10 cellular contexts compared by ENCODE assay signal in the genomic region with DNA sequence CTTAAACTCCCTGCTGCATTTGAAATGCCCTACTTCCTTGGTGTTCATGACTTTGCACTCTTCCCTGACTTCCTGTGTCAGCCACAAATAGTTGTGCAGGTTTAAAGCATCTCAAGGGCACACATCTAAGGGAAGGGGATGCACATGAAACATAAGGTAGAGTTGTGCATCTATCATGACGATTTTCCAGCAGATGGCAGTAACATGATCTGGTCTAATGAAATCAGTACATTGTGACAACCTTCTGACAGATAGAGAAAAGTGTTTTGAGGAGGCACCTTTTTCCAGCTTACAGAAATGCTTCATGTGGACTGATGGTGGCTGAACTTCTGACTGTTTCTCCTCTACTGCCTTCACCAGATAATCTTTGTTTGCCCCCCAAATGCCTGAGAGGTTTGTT.
DNase-seq lines count a peak whose midpoint lies in the region; ATAC-seq and TF ChIP-seq lines count a peak whose summit lies in the region.
"Had no signal": no experiment of that assay in that cellular context is flagged by ENCODE, and none has a peak within 500 bp of the region (broad histone marks: within the 10 kb centered on the region; RNA-seq: fewer than 3 reads in every experiment).

No MANE protein-coding gene starts in this region.

- H3K27me3 Mint-ChIP-seq in H9 (ENCODE audit: low read depth), result no peaks in the 10 kb centered on the region
- H3K27me3 Mint-ChIP-seq: IgD-negative memory B cell had no signal

- H3K36me3 ChIP-seq in heart left ventricle, result no peaks in the 10 kb centered on the region
- H3K36me3 ChIP-seq: ascending aorta had no signal

- peak; percentile 5 for DNase-seq in Ammon's horn (ENCODE audit: low spot score)
- DNase-seq in HuH-7 (ENCODE audit: low spot score), result peak; percentile 23
- DNase-seq in SK-N-DZ (ENCODE audit: low spot score), result peak; percentile 62
- no peak for DNase-seq in heart left ventricle
- no peak for DNase-seq in activated CD4-positive, alpha-beta T cell treated with anti-CD3 and anti-CD28 coated beads for 4 hours
- DNase-seq in H9, result no peak
- DNase-seq in activated effector memory CD4-positive, alpha-beta T cell treated with Interleukin-2 at 50 U/mL for 16 hours, result no peak
- DNase-seq in anterior cingulate cortex (lab: John Stamatoyannopoulos, UW), result no peak

- no peak overlapping the region for H3K56ac ChIP-seq in H9 (ENCODE audit: insufficient read length, low read depth, low read length)

- no peak overlapping the region for H2AK5ac ChIP-seq in H9 (ENCODE audit: insufficient read length, low read length)

- H4K5ac ChIP-seq in H9 (ENCODE audit: insufficient read length, low read depth, low read length), result no peak overlapping the region

- no peak overlapping the region for H3K4me3 ChIP-seq in heart left ventricle
- H3K4me3 ChIP-seq: ascending aorta had no signal

- H3K23me2 ChIP-seq in H9 (ENCODE audit: insufficient read length, low read depth, low read length, poor library complexity, severe bottlenecking), result no peaks in the 10 kb centered on the region

- no peaks in the 10 kb centered on the region for H3K36me3 Mint-ChIP-seq in H9 (ENCODE audit: insufficient read depth in 1 of 3, low read depth in 3 of 3)
- H3K36me3 Mint-ChIP-seq: IgD-negative memory B cell had no signal

- no peak overlapping the region for H2BK15ac ChIP-seq in H9 (ENCODE audit: low read depth, low read length)

- no peaks in the 10 kb centered on the region for H4K20me1 ChIP-seq in H9 (ENCODE audit: control insufficient read depth, insufficient read depth, insufficient read length)

- H3K4me3 Mint-ChIP-seq in H9, result no peak overlapping the region
- H3K4me3 Mint-ChIP-seq: IgD-negative memory B cell had no signal

- no peak overlapping the region for H4K8ac ChIP-seq in H9 (replicated peaks; ENCODE audit: insufficient read length, low read depth, low read length)

- H3K4me1 ChIP-seq in heart left ventricle (peaks cover 0 to 5% (median 0%) of the 10 kb centered on the region in 12 donors), H9 (ENCODE audit: insufficient read depth, low read length) (no peaks in the 10 kb centered on the region)
- H3K4me1 ChIP-seq: ascending aorta had no signal

- H3K14ac ChIP-seq in H9 (ENCODE audit: insufficient read depth, low read length), result no peak overlapping the region

- H3K18ac ChIP-seq in H9 (ENCODE audit: insufficient read length, low read depth, low read length), result no peak overlapping the region

- H2AFZ ChIP-seq in H9 (ENCODE audit: low read length), result no peak overlapping the region

- H3K9me3 Mint-ChIP-seq in H9, result no peaks in the 10 kb centered on the region

- H3T11ph ChIP-seq in H9 (ENCODE audit: low read length), result no peak overlapping the region

- no peak overlapping the region for H2BK120ac ChIP-seq in H9 (ENCODE audit: low read depth, low read length, poor library complexity, severe bottlenecking)

- H3K23ac ChIP-seq in H9 (ENCODE audit: insufficient read length, low read depth, low read length), result no peak overlapping the region

- H3K4me1 Mint-ChIP-seq in H9, result peaks cover 3% of the 10 kb centered on the region in 2 experiments
- H3K4me1 Mint-ChIP-seq: IgD-negative memory B cell had no signal

- no peak overlapping the region for H2BK5ac ChIP-seq in H9 (ENCODE audit: insufficient read length, low read length)

- peak in 3 of 4 donors; percentile 41 to 48 (median 41) for ATAC-seq in heart left ventricle

- intact Hi-C loops in heart left ventricle (cut with DNase I), result loop anchor here in 5 of 10 donors (1.0 to 5.0 kb wide), 2 partner anchors 85 kb away; no protein-coding TSS in a partner anchor

- H3K27me3 ChIP-seq in heart left ventricle, result no peaks in the 10 kb centered on the region
- no peaks in the 10 kb centered on the region for H3K27me3 ChIP-seq in H9 (ENCODE audit: insufficient read depth, low read length)
- H3K27me3 ChIP-seq: ascending aorta had no signal

- no peak overlapping the region for H2BK20ac ChIP-seq in H9 (ENCODE audit: low read depth, low read length, poor library complexity, severe bottlenecking)

- no peaks in the 10 kb centered on the region for H3K9me3 ChIP-seq in heart left ventricle
- no peaks in the 10 kb centered on the region for H3K9me3 ChIP-seq in H9 (ENCODE audit: control insufficient read depth, low read depth, low read length)
- H3K9me3 ChIP-seq: ascending aorta had no signal

- H3K27ac ChIP-seq in heart left ventricle, result no peak overlapping the region
- no peak overlapping the region for H3K27ac ChIP-seq in H9 (ENCODE audit: insufficient read length, low read depth, low read length)
- H3K27ac ChIP-seq: ascending aorta had no signal

- H2BK12ac ChIP-seq in H9 (ENCODE audit: insufficient read length, low read depth, low read length), result no peak overlapping the region

- no peak overlapping the region for H3K9ac ChIP-seq in H9 (ENCODE audit: extremely low read depth, insufficient read length, low read length)

- TF ChIP-seq CTCF in heart left ventricle (IDR thresholded peaks at IDR 0.05) (peak in 5 of 12 donors; percentile 24 to 46 (median 36)), H9 (conservative IDR thresholded peaks at IDR 0.05) (no peak)

- no peaks in the 10 kb centered on the region for H3K79me2 ChIP-seq in H9 (ENCODE audit: insufficient read depth, low read length)

- H3K4ac ChIP-seq in H9 (ENCODE audit: low read depth, low read length), result no peak overlapping the region

- 4 to 13% (median 10%) methylated on average over 1 of the region's 1 CpG for WGBS in heart left ventricle, 4 donors
- WGBS in H9 (ENCODE audit: extremely low coverage, insufficient read length, low lambda C conversion rate), result no CpG with 5 or more reads among the region's 1 CpG

- no peak overlapping the region for H3K4me2 ChIP-seq in H9 (ENCODE audit: insufficient read depth, insufficient read length, low read length)

- no peaks in the 10 kb centered on the region for H3K79me1 ChIP-seq in H9 (ENCODE audit: insufficient read depth, low read depth, low read length, poor library complexity, severe bottlenecking)

- H4K91ac ChIP-seq in H9 (ENCODE audit: insufficient read length, low read depth, low read length), result no peak overlapping the region

- no peak for TF ChIP-seq POLR2A in heart left ventricle (IDR thresholded peaks at IDR 0.05)

- no peak overlapping the region for H3K27ac Mint-ChIP-seq in H9
- H3K27ac Mint-ChIP-seq: IgD-negative memory B cell had no signal

Comparison
In these comparisons a context has a peak if more than half of its experiments do, and no peak if none do; other contexts are left out.
1. DNase-seq: peak in Ammon's horn (single experiment), HuH-7 (single experiment) and SK-N-DZ (single experiment); none in heart left ventricle (0 of 5), activated CD4-positive, alpha-beta T cell treated with anti-CD3 and anti-CD28 coated beads for 4 hours (0 of 2), H9 (single experiment), activated effector memory CD4-positive, alpha-beta T cell treated with Interleukin-2 at 50 U/mL for 16 hours (single experiment) and anterior cingulate cortex (0 of 58).